18 cellular contexts compared by ENCODE assay signal in genomic region chr1:44266400-44267344, GRCh38. TPM values are rescaled to one million over a fixed set of nuclear protein-coding genes. Genes with fewer than 3 reads are reported as not detected.
DNase-seq lines count a peak whose midpoint lies in the region; ATAC-seq, FAIRE-seq and TF ChIP-seq lines count a peak whose summit lies in the region.
"Had no signal": no experiment of that assay in that cellular context is flagged by ENCODE, and none has a peak within 500 bp of the region (broad histone marks: within the 10 kb centered on the region; RNA-seq: fewer than 3 reads in every experiment).

No MANE protein-coding gene starts in this region.

- TF ChIP-seq CTCF in HEK293 (tag by site-specific recombination; IDR thresholded peaks at IDR 0.05) (no peak), gastroesophageal sphincter (IDR thresholded peaks at IDR 0.05) (no peak), heart right ventricle (IDR thresholded peaks at IDR 0.05) (no peak)

- H3K27ac ChIP-seq in HEK293 (ENCODE audit: extremely low read depth, low read depth, low read length) (no peak overlapping the region), muscle layer of duodenum (ENCODE audit: low read length) (peak overlapping the region; percentile 3), gastroesophageal sphincter (no peak overlapping the region), heart right ventricle (no peak overlapping the region)
- H3K27ac ChIP-seq: PC-9 had no signal

- ATAC-seq in gastroesophageal sphincter (no peak), heart right ventricle (no peak)

- CTCF ChIA-PET in HEK293 (lab: Yijun Ruan, JAX) = interaction anchor here (0.6 to 1.1 kb wide), 5 partner anchors 11 to 435 kb away, joined by 3 to 5 read pairs (median 3); no protein-coding TSS in a partner anchor

- H3K4me3 ChIP-seq in HEK293 (ENCODE audit: low read depth, low read length) = no peak overlapping the region
- no peak overlapping the region for H3K4me3 ChIP-seq in muscle layer of duodenum (ENCODE audit: low read depth in 1 of 2, low read length in 2 of 2)
- H3K4me3 ChIP-seq in gastroesophageal sphincter = no peak overlapping the region
- no peak overlapping the region for H3K4me3 ChIP-seq in heart right ventricle
- H3K4me3 ChIP-seq: HAP-1, PC-9 had no signal

- intact Hi-C loops in heart right ventricle (cut with DNase I) = no loop called here

- peak; percentile 10 for FAIRE-seq in colon (lab: Jason Lieb, UNC)

- POLR2A ChIA-PET in HEK293 (lab: Yijun Ruan, JAX) = no interaction called here

- WGBS in gastroesophageal sphincter (ENCODE audit: low coverage in 1 of 2), 2 donors = 92 to 100% methylated on average over 4 to 5 of the region's 6 CpGs
- 97 to 99% methylated on average over 6 of the region's 6 CpGs for WGBS in heart right ventricle, 2 donors

- TF ChIP-seq EP300 in gastroesophageal sphincter (IDR thresholded peaks at IDR 0.05) = no peak

- H3K36me3 ChIP-seq in HEK293 (ENCODE audit: control insufficient read depth in 2 of 2, insufficient read depth in 1 of 2, low read length in 2 of 2) (peaks cover 0 to 21% of the 10 kb centered on the region in 2 experiments; a peak in 1 of 3 replicates), muscle layer of duodenum (ENCODE audit: control insufficient read depth in 1 of 2, insufficient read depth in 2 of 2, low read length in 2 of 2) (no peaks in the 10 kb centered on the region), gastroesophageal sphincter (no peaks in the 10 kb centered on the region), heart right ventricle (no peaks in the 10 kb centered on the region)
- H3K36me3 ChIP-seq: HAP-1 had no signal

- DNase-seq in COLO668 (lab: John Stamatoyannopoulos, UW; ENCODE audit: unreplicated experiment) (peak; percentile 67), heart right ventricle (no peak), OCI-M1 (lab: John Stamatoyannopoulos, UW) (no peak)
- DNase-seq: ACHN, DMS79, Kasumi-1, MM.1S, NCI-H1105, NCI-H2029, NCI-H524 treated with DMSO at 0.1 percent for 48 hours, PC-9, SW 1271 had no signal

- no peaks in the 10 kb centered on the region for H3K9me3 ChIP-seq in HEK293 (ENCODE audit: control insufficient read depth, insufficient read depth, low read depth, low read length)
- no peaks in the 10 kb centered on the region for H3K9me3 ChIP-seq in muscle layer of duodenum (ENCODE audit: control insufficient read depth in 1 of 2, low read length in 2 of 2)
- H3K9me3 ChIP-seq in gastroesophageal sphincter = no peaks in the 10 kb centered on the region
- H3K9me3 ChIP-seq in heart right ventricle = no peaks in the 10 kb centered on the region
- H3K9me3 ChIP-seq: Caco-2, HAP-1 had no signal

- H3K4me1 ChIP-seq in HEK293 (ENCODE audit: control insufficient read depth, insufficient read depth, low read length) (peaks cover 9% of the 10 kb centered on the region), muscle layer of duodenum (ENCODE audit: control insufficient read depth in 1 of 2, insufficient read depth in 2 of 2, low read length in 2 of 2) (no peaks in the 10 kb centered on the region), gastroesophageal sphincter (no peaks in the 10 kb centered on the region), heart right ventricle (peaks cover 0 to 45% (median 0%) of the 10 kb centered on the region in 9 donors)

- no peak for TF ChIP-seq POLR2A in gastroesophageal sphincter (IDR thresholded peaks at IDR 0.05)

- H3K27me3 ChIP-seq in muscle layer of duodenum (ENCODE audit: low read depth, low read length) = no peaks in the 10 kb centered on the region
- no peaks in the 10 kb centered on the region for H3K27me3 ChIP-seq in gastroesophageal sphincter
- no peaks in the 10 kb centered on the region for H3K27me3 ChIP-seq in heart right ventricle

TF ChIP-seq in HEK293, 187 proteins besides CTCF, POLR2A, EP300 and RAD21 (continues in another document):
- peak; percentile 74 for TF ChIP-seq FEZF1 (tag by site-specific recombination; IDR thresholded peaks at IDR 0.05)
- TF ChIP-seq OSR2 (tag by site-specific recombination; IDR thresholded peaks at IDR 0.05) = peak; percentile 30; the same call in 1 of the 2 replicates
- TF ChIP-seq ZNF600 (tag by site-specific recombination; IDR thresholded peaks at IDR 0.05) = peak; percentile 97
- TF ChIP-seq ZNF18 (tag by site-specific recombination; IDR thresholded peaks at IDR 0.05) = 0 out of 2 replicates have a peak, but pooled peaks have one; percentile 14
- no peak for TF ChIP-seq ZNF280D (tag by site-specific recombination; IDR thresholded peaks at IDR 0.05)
- TF ChIP-seq ZNF140 (tag by site-specific recombination; IDR thresholded peaks at IDR 0.05) = no peak
- no peak for TF ChIP-seq KLF7 (tag by site-specific recombination; IDR thresholded peaks at IDR 0.05; ENCODE audit: borderline replicate concordance)
- TF ChIP-seq PRDM6 (tag by site-specific recombination; IDR thresholded peaks at IDR 0.05) = peak; percentile 85
- TF ChIP-seq ZBTB1 (tag by site-specific recombination; IDR thresholded peaks at IDR 0.05) = no peak
- peak; percentile 60; the same call in 1 of the 2 replicates for TF ChIP-seq ZNF24 (tag by site-specific recombination; IDR thresholded peaks at IDR 0.05)
- TF ChIP-seq ZNF580 (tag by site-specific recombination; IDR thresholded peaks at IDR 0.05) = no peak

RNA-seq across cellular contexts. Expression of gene DMAP1, which starts 53.4 kb away (rescaled TPM):
- total RNA-seq in gastroesophageal sphincter (10 to 100 TPM; 28.0 to 37.1 (median 33.7) TPM), heart right ventricle (10 to 100 TPM; 24.1 to 33.9 (median 27.6) TPM)
- 10 to 100 TPM; 35.2 to 37.3 TPM for polyA plus RNA-seq in heart right ventricle
